In the genomic region with DNA sequence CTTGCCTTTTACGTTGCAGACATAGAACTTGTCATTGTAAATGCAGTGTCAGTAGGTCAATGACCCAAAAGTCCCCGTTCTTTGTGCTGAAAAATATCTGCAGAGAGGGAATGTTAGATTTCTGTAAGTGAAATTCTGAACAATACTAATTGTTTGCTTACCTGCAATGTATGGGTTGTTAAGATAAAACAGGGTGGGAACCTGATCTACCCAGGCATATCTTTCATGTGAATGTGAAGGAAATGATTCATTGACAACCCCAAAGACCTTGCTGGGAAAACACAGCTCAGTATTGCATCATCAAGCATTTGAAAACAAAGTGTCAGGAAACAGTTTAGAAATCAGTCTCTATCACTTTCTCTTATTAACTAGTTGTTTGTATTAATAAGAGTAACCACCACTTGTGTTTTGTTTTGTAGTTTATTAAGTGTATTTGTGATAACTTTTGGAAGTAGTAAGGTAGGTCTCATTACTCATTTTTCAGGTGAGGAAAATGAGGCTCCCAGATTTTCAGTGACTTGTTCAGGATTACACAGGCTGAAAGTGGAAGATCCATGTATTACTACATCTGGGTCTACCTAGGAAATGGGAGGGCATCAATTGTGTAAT, we compare ENCODE assay signal across 1 cellular context.
TF ChIP-seq lines count a peak whose summit lies in the region.

No MANE protein-coding gene starts in this region.

TF ChIP-seq in H1, 55 proteins besides CTCF, POLR2A, EP300 and RAD21:
- TF ChIP-seq CEBPB (IDR thresholded peaks at IDR 0.05; ENCODE audit: low read depth, low read length) (peak; percentile 99), KDM4A (IDR thresholded peaks at IDR 0.05; ENCODE audit: low read depth, low read length, severe bottlenecking) (no peak), JUND (IDR thresholded peaks at IDR 0.05; ENCODE audit: low read length) (peak; percentile 80)
- TF ChIP-seq, protein P1, sequence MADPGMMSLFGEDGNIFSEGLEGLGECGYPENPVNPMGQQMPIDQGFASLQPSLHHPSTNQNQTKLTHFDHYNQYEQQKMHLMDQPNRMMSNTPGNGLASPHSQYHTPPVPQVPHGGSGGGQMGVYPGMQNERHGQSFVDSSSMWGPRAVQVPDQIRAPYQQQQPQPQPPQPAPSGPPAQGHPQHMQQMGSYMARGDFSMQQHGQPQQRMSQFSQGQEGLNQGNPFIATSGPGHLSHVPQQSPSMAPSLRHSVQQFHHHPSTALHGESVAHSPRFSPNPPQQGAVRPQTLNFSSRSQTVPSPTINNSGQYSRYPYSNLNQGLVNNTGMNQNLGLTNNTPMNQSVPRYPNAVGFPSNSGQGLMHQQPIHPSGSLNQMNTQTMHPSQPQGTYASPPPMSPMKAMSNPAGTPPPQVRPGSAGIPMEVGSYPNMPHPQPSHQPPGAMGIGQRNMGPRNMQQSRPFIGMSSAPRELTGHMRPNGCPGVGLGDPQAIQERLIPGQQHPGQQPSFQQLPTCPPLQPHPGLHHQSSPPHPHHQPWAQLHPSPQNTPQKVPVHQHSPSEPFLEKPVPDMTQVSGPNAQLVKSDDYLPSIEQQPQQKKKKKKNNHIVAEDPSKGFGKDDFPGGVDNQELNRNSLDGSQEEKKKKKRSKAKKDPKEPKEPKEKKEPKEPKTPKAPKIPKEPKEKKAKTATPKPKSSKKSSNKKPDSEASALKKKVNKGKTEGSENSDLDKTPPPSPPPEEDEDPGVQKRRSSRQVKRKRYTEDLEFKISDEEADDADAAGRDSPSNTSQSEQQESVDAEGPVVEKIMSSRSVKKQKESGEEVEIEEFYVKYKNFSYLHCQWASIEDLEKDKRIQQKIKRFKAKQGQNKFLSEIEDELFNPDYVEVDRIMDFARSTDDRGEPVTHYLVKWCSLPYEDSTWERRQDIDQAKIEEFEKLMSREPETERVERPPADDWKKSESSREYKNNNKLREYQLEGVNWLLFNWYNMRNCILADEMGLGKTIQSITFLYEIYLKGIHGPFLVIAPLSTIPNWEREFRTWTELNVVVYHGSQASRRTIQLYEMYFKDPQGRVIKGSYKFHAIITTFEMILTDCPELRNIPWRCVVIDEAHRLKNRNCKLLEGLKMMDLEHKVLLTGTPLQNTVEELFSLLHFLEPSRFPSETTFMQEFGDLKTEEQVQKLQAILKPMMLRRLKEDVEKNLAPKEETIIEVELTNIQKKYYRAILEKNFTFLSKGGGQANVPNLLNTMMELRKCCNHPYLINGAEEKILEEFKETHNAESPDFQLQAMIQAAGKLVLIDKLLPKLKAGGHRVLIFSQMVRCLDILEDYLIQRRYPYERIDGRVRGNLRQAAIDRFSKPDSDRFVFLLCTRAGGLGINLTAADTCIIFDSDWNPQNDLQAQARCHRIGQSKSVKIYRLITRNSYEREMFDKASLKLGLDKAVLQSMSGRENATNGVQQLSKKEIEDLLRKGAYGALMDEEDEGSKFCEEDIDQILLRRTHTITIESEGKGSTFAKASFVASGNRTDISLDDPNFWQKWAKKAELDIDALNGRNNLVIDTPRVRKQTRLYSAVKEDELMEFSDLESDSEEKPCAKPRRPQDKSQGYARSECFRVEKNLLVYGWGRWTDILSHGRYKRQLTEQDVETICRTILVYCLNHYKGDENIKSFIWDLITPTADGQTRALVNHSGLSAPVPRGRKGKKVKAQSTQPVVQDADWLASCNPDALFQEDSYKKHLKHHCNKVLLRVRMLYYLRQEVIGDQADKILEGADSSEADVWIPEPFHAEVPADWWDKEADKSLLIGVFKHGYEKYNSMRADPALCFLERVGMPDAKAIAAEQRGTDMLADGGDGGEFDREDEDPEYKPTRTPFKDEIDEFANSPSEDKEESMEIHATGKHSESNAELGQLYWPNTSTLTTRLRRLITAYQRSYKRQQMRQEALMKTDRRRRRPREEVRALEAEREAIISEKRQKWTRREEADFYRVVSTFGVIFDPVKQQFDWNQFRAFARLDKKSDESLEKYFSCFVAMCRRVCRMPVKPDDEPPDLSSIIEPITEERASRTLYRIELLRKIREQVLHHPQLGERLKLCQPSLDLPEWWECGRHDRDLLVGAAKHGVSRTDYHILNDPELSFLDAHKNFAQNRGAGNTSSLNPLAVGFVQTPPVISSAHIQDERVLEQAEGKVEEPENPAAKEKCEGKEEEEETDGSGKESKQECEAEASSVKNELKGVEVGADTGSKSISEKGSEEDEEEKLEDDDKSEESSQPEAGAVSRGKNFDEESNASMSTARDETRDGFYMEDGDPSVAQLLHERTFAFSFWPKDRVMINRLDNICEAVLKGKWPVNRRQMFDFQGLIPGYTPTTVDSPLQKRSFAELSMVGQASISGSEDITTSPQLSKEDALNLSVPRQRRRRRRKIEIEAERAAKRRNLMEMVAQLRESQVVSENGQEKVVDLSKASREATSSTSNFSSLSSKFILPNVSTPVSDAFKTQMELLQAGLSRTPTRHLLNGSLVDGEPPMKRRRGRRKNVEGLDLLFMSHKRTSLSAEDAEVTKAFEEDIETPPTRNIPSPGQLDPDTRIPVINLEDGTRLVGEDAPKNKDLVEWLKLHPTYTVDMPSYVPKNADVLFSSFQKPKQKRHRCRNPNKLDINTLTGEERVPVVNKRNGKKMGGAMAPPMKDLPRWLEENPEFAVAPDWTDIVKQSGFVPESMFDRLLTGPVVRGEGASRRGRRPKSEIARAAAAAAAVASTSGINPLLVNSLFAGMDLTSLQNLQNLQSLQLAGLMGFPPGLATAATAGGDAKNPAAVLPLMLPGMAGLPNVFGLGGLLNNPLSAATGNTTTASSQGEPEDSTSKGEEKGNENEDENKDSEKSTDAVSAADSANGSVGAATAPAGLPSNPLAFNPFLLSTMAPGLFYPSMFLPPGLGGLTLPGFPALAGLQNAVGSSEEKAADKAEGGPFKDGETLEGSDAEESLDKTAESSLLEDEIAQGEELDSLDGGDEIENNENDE (IDR thresholded peaks at IDR 0.05; ENCODE audit: insufficient replicate concordance, low read length): no peak
- TF ChIP-seq, protein P2, sequence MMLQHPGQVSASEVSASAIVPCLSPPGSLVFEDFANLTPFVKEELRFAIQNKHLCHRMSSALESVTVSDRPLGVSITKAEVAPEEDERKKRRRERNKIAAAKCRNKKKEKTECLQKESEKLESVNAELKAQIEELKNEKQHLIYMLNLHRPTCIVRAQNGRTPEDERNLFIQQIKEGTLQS (IDR thresholded peaks at IDR 0.05; ENCODE audit: insufficient read depth, low read depth, low read length): peak; percentile 64; the same call in 1 of the 2 replicates
